29 cellular contexts compared by ENCODE assay signal in genomic region chr1:22246755-22247480, GRCh38.
"Had no signal": no experiment of that assay in that cellular context is flagged by ENCODE, and none has a peak within 500 bp of the region (broad histone marks: within the 10 kb centered on the region; RNA-seq: fewer than 3 reads in every experiment).

No MANE protein-coding gene starts in this region.

- H3K36me3 Mint-ChIP-seq: activated CD4-positive, alpha-beta memory T cell treated with anti-CD3 and anti-CD28 coated beads for 36 hours; activated CD8-positive, alpha-beta memory T cell treated with anti-CD3 and anti-CD28 coated beads, Interleukin-2, amount 10 ng/mL, durations not matched to agents 7 days and 5 days; activated naive CD4-positive, alpha-beta T cell treated with anti-CD3 and anti-CD28 coated beads, Interleukin-2, amount 50 U/mL, for 24 hours; activated naive CD8-positive, alpha-beta T cell treated with anti-CD3 and anti-CD28 coated beads, Interleukin-2, amount 10 ng/mL, durations not matched to agents 7 days and 5 days; brain had no signal

- H3K4me1 ChIP-seq: ascending aorta, breast epithelium, colonic mucosa, esophagus squamous epithelium, heart left ventricle had no signal

- H3K9me3 ChIP-seq: ascending aorta, breast epithelium, colonic mucosa, esophagus squamous epithelium, heart left ventricle had no signal

- ATAC-seq: activated CD4-positive, alpha-beta T cell treated with anti-CD3 and anti-CD28 coated beads for 36 hours; activated CD8-positive, alpha-beta memory T cell treated with anti-CD3 and anti-CD28 coated beads, Interleukin-2, amount 10 ng/mL, durations not matched to agents 7 days and 5 days; activated CD8-positive, alpha-beta T cell treated with anti-CD3 and anti-CD28 coated beads, Interleukin-2, amount 10 ng/mL, durations not matched to agents 7 days and 5 days; heart left ventricle had no signal

- H3K4me3 ChIP-seq: ascending aorta, breast epithelium, cardiac muscle cell, colonic mucosa, esophagus squamous epithelium, heart left ventricle had no signal

- H3K9me3 Mint-ChIP-seq: activated CD4-positive, alpha-beta memory T cell treated with anti-CD3 and anti-CD28 coated beads for 36 hours; activated CD4-positive, alpha-beta T cell treated with anti-CD3 and anti-CD28 coated beads, Interleukin-2, amount 10 ng/mL, durations not matched to agents 24 days and 14 days; activated naive CD4-positive, alpha-beta T cell treated with anti-CD3 and anti-CD28 coated beads for 36 hours; activated naive CD4-positive, alpha-beta T cell treated with anti-CD3 and anti-CD28 coated beads, Interleukin-2, amount 50 U/mL, for 24 hours; activated naive CD8-positive, alpha-beta T cell treated with anti-CD3 and anti-CD28 coated beads, Interleukin-2, amount 10 ng/mL, durations not matched to agents 7 days and 5 days; activated T-helper 1 cell treated with anti-CD3 and anti-CD28 coated beads, Interleukin-12 subunit alpha, Interleukin-12 subunit beta, Interleukin-2, Interleukin-4 antibody, amounts not matched to agents 30 ng/mL and 10 ng/mL and 1 ng/mL, durations not matched to agents 14 hours and 24 hours and 36 hours; activated T-helper 2 cell treated with anti-CD3 and anti-CD28 coated beads, Interferon-gamma antibody, Interleukin-2, Interleukin-4, amounts not matched to agents 10 μg/mL and 5 μg/mL and 100 μg/mL, durations not matched to agents 14 hours and 24 hours and 36 hours had no signal

- H3K27me3 ChIP-seq: ascending aorta, breast epithelium, cardiac muscle cell, colonic mucosa had no signal

- H3K36me3 ChIP-seq: ascending aorta, breast epithelium, cardiac muscle cell, colonic mucosa, esophagus squamous epithelium, heart left ventricle had no signal

- H3K4me3 Mint-ChIP-seq: activated CD4-positive, alpha-beta memory T cell treated with anti-CD3 and anti-CD28 coated beads for 36 hours; activated CD4-positive, alpha-beta T cell treated with anti-CD3 and anti-CD28 coated beads for 36 hours; activated CD4-positive, alpha-beta T cell treated with anti-CD3 and anti-CD28 coated beads, Interleukin-2, amount 10 ng/mL, durations not matched to agents 24 days and 14 days; activated CD8-positive, alpha-beta memory T cell treated with anti-CD3 and anti-CD28 coated beads, Interleukin-2, amount 10 ng/mL, durations not matched to agents 7 days and 5 days; activated CD8-positive, alpha-beta T cell treated with anti-CD3 and anti-CD28 coated beads, Interleukin-2, amount 10 ng/mL, durations not matched to agents 7 days and 5 days; activated naive CD4-positive, alpha-beta T cell treated with anti-CD3 and anti-CD28 coated beads for 36 hours; activated naive CD4-positive, alpha-beta T cell treated with anti-CD3 and anti-CD28 coated beads, Interleukin-2, amount 50 U/mL, for 24 hours; activated naive CD8-positive, alpha-beta T cell treated with anti-CD3 and anti-CD28 coated beads, Interleukin-2, amount 10 ng/mL, durations not matched to agents 7 days and 5 days; activated T-helper 1 cell treated with anti-CD3 and anti-CD28 coated beads, Interleukin-12 subunit alpha, Interleukin-12 subunit beta, Interleukin-2, Interleukin-4 antibody, amounts not matched to agents 30 ng/mL and 10 ng/mL and 1 ng/mL, durations not matched to agents 14 hours and 24 hours and 36 hours had no signal

- H3K27ac Mint-ChIP-seq: activated CD4-positive, alpha-beta memory T cell treated with anti-CD3 and anti-CD28 coated beads for 36 hours; activated CD4-positive, alpha-beta T cell treated with anti-CD3 and anti-CD28 coated beads for 36 hours; activated CD4-positive, alpha-beta T cell treated with anti-CD3 and anti-CD28 coated beads, Interleukin-2, amount 10 ng/mL, durations not matched to agents 24 days and 14 days; activated CD8-positive, alpha-beta memory T cell treated with anti-CD3 and anti-CD28 coated beads, Interleukin-2, amount 10 ng/mL, durations not matched to agents 7 days and 5 days; activated CD8-positive, alpha-beta T cell treated with anti-CD3 and anti-CD28 coated beads, Interleukin-2, amount 10 ng/mL, durations not matched to agents 7 days and 5 days; activated naive CD4-positive, alpha-beta T cell treated with anti-CD3 and anti-CD28 coated beads for 36 hours; activated naive CD4-positive, alpha-beta T cell treated with anti-CD3 and anti-CD28 coated beads, Interleukin-2, amount 50 U/mL, for 24 hours; activated naive CD8-positive, alpha-beta T cell treated with anti-CD3 and anti-CD28 coated beads, Interleukin-2, amount 10 ng/mL, durations not matched to agents 7 days and 5 days; activated T-helper 1 cell treated with anti-CD3 and anti-CD28 coated beads, Interleukin-12 subunit alpha, Interleukin-12 subunit beta, Interleukin-2, Interleukin-4 antibody, amounts not matched to agents 30 ng/mL and 10 ng/mL and 1 ng/mL, durations not matched to agents 14 hours and 24 hours and 36 hours; activated T-helper 2 cell treated with anti-CD3 and anti-CD28 coated beads, Interferon-gamma antibody, Interleukin-2, Interleukin-4, amounts not matched to agents 10 μg/mL and 5 μg/mL and 100 μg/mL, durations not matched to agents 14 hours and 24 hours and 36 hours had no signal

- H3K27ac ChIP-seq: ascending aorta, cardiac muscle cell, colonic mucosa, epithelial cell of prostate, esophagus squamous epithelium, heart left ventricle had no signal

- DNase-seq: activated CD4-positive, alpha-beta memory T cell treated with anti-CD3 and anti-CD28 coated beads for 36 hours; activated CD4-positive, alpha-beta T cell treated with anti-CD3 and anti-CD28 coated beads for 36 hours; activated CD4-positive, alpha-beta T cell treated with anti-CD3 and anti-CD28 coated beads, Interleukin-2, amount 10 ng/mL, durations not matched to agents 24 days and 14 days; activated CD4-positive, CD25-positive, alpha-beta regulatory T cell; activated CD4-positive, CD25-positive, alpha-beta regulatory T cell treated with anti-CD3 and anti-CD28 coated beads, Interleukin-2, amount 50 U/mL, for 72 hours; activated CD8-positive, alpha-beta memory T cell treated with anti-CD3 and anti-CD28 coated beads, Interleukin-2, amount 10 ng/mL, durations not matched to agents 7 days and 5 days; activated CD8-positive, alpha-beta memory T cell treated with anti-CD3 and anti-CD28 coated beads, Interleukin-2, amount 50 U/mL, for 4 hours; activated CD8-positive, alpha-beta T cell treated with anti-CD3 and anti-CD28 coated beads, Interleukin-2, amount 10 ng/mL, durations not matched to agents 7 days and 5 days; activated effector memory CD4-positive, alpha-beta T cell treated with anti-CD3 and anti-CD28 coated beads, Interleukin-2, amount 50 U/mL, for 16 hours; activated naive CD4-positive, alpha-beta T cell treated with anti-CD3 and anti-CD28 coated beads for 36 hours; activated naive CD8-positive, alpha-beta T cell treated with anti-CD3 and anti-CD28 coated beads, Interleukin-2, amount 10 ng/mL, durations not matched to agents 7 days and 5 days; activated T-cell treated with anti-CD3 and anti-CD28 coated beads, Interleukin-2, amount 50 U/mL, for 1 hour; activated T-cell treated with anti-CD3 and anti-CD28 coated beads, Interleukin-2, amount 50 U/mL, for 48 hours; central memory CD4-positive, alpha-beta T cell; cerebellar nuclear complex; colonic mucosa; effector CD8-positive, alpha-beta T cell; esophagus squamous epithelium; glutamatergic neuron; heart left ventricle; T-helper 2 cell had no signal

- H3K4me1 Mint-ChIP-seq: activated CD4-positive, alpha-beta T cell treated with anti-CD3 and anti-CD28 coated beads for 36 hours; activated CD4-positive, alpha-beta T cell treated with anti-CD3 and anti-CD28 coated beads, Interleukin-2, amount 10 ng/mL, durations not matched to agents 24 days and 14 days; activated CD8-positive, alpha-beta memory T cell treated with anti-CD3 and anti-CD28 coated beads, Interleukin-2, amount 10 ng/mL, durations not matched to agents 7 days and 5 days; activated naive CD4-positive, alpha-beta T cell treated with anti-CD3 and anti-CD28 coated beads, Interleukin-2, amount 50 U/mL, for 24 hours; activated naive CD8-positive, alpha-beta T cell treated with anti-CD3 and anti-CD28 coated beads, Interleukin-2, amount 10 ng/mL, durations not matched to agents 7 days and 5 days had no signal
